Comparison of ENCODE assay signal across 14 cellular contexts in the genomic region with DNA sequence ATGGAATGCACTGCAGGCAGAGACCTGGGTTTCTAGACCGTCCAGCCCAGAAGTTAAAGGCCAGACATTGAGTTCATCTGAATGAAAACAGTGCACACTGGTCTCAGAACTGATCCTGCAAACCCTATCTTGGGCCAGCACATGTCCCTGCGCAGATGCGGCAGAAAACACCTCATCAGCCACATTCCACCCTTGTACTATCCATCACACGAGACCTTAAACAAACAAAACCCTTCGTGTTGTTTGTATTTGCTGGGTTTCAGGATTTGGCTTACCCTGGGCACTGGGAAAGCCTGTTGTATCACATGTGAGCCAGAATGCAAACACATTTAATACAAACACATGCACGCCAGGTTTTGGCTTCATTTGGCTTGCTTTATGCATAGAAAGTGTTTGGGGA. TPM values are rescaled to one million over a fixed set of nuclear protein-coding genes. Genes with fewer than 3 reads are reported as not detected.
A peak's percentile ranks its signal among the peaks of the same experiment; 100 is the strongest.
DNase-seq lines count a peak whose midpoint lies in the region; ATAC-seq and TF ChIP-seq lines count a peak whose summit lies in the region.
"Had no signal": no experiment of that assay in that cellular context is flagged by ENCODE, and none has a peak within 500 bp of the region (broad histone marks: within the 10 kb centered on the region; RNA-seq: fewer than 3 reads in every experiment).

No MANE protein-coding gene starts in this region.

- H3K36me3 Mint-ChIP-seq in T-helper 2 cell treated with Interferon-gamma antibody and Interleukin-4, amounts not matched to agents 5 μg/mL and 100 μg/mL, for 36 hours (ENCODE audit: low read depth) = peaks cover 75% of the 10 kb centered on the region
- no peaks in the 10 kb centered on the region for H3K36me3 Mint-ChIP-seq in IgD-negative memory B cell
- peaks cover 84% of the 10 kb centered on the region for H3K36me3 Mint-ChIP-seq in activated T-helper 2 cell treated with anti-CD3 and anti-CD28 coated beads, Interferon-gamma antibody, Interleukin-2, Interleukin-4, amounts not matched to agents 10 μg/mL and 5 μg/mL and 100 μg/mL, durations not matched to agents 14 hours and 24 hours and 36 hours (ENCODE audit: low read depth)
- peaks cover 31% of the 10 kb centered on the region for H3K36me3 Mint-ChIP-seq in natural killer cell treated with Interleukin-12 subunit alpha and Interleukin-12 subunit beta and Interleukin-15 and Interleukin-18, amount 100 ng/mL, for 72 hours

- no peaks in the 10 kb centered on the region for H3K27me3 ChIP-seq in uterus
- H3K27me3 ChIP-seq: spleen had no signal

- no peak for ATAC-seq in natural killer cell treated with Interleukin-12 subunit alpha and Interleukin-12 subunit beta and Interleukin-15 and Interleukin-18, amount 100 ng/mL, for 72 hours
- ATAC-seq in HG02973 (IDR thresholded peaks at IDR 0.05; ENCODE audit: unreplicated experiment) (no peak), GM21390 (IDR thresholded peaks at IDR 0.05; ENCODE audit: unreplicated experiment) (no peak)
- ATAC-seq: HCT116 had no signal

- no peak overlapping the region for H3K4me3 Mint-ChIP-seq in T-helper 2 cell treated with Interferon-gamma antibody and Interleukin-4, amounts not matched to agents 5 μg/mL and 100 μg/mL, for 36 hours
- H3K4me3 Mint-ChIP-seq in IgD-negative memory B cell = peak overlapping the region in 1 of 4 donors; percentile 39
- no peak overlapping the region for H3K4me3 Mint-ChIP-seq in activated T-helper 2 cell treated with anti-CD3 and anti-CD28 coated beads, Interferon-gamma antibody, Interleukin-2, Interleukin-4, amounts not matched to agents 10 μg/mL and 5 μg/mL and 100 μg/mL, durations not matched to agents 14 hours and 24 hours and 36 hours (ENCODE audit: low read depth)
- no peak overlapping the region for H3K4me3 Mint-ChIP-seq in natural killer cell treated with Interleukin-12 subunit alpha and Interleukin-12 subunit beta and Interleukin-15 and Interleukin-18, amount 100 ng/mL, for 72 hours

- H3K27ac Mint-ChIP-seq in T-helper 2 cell treated with Interferon-gamma antibody and Interleukin-4, amounts not matched to agents 5 μg/mL and 100 μg/mL, for 36 hours = peak overlapping the region; percentile 24
- peak overlapping the region; percentile 8 to 94 (median 91) for H3K27ac Mint-ChIP-seq in IgD-negative memory B cell
- peak overlapping the region; percentile 48 for H3K27ac Mint-ChIP-seq in activated T-helper 2 cell treated with anti-CD3 and anti-CD28 coated beads, Interferon-gamma antibody, Interleukin-2, Interleukin-4, amounts not matched to agents 10 μg/mL and 5 μg/mL and 100 μg/mL, durations not matched to agents 14 hours and 24 hours and 36 hours
- H3K27ac Mint-ChIP-seq in natural killer cell treated with Interleukin-12 subunit alpha and Interleukin-12 subunit beta and Interleukin-15 and Interleukin-18, amount 100 ng/mL, for 72 hours = peak overlapping the region; percentile 95 to 98

- TF ChIP-seq CTCF in uterus (IDR thresholded peaks at IDR 0.05) = no peak

- intact Hi-C loops in activated T-helper 2 cell treated with anti-CD3 and anti-CD28 coated beads, Interferon-gamma antibody, Interleukin-2, Interleukin-4, amounts not matched to agents 10 μg/mL and 5 μg/mL and 100 μg/mL, durations not matched to agents 14 hours and 24 hours and 36 hours (cut with micrococcal nuclease) = no loop called here
- intact Hi-C loops in uterus (cut with DNase I; ENCODE audit: low total_unique reads) = loop anchor here (10.0 kb wide), 1 partner anchor 100 kb away; no protein-coding TSS in a partner anchor

- H3K4me1 Mint-ChIP-seq in T-helper 2 cell treated with Interferon-gamma antibody and Interleukin-4, amounts not matched to agents 5 μg/mL and 100 μg/mL, for 36 hours (ENCODE audit: low read depth) = peaks cover 61% of the 10 kb centered on the region
- peaks cover 51 to 68% (median 53%) of the 10 kb centered on the region in 3 donors for H3K4me1 Mint-ChIP-seq in IgD-negative memory B cell
- peaks cover 58% of the 10 kb centered on the region for H3K4me1 Mint-ChIP-seq in activated T-helper 2 cell treated with anti-CD3 and anti-CD28 coated beads, Interferon-gamma antibody, Interleukin-2, Interleukin-4, amounts not matched to agents 10 μg/mL and 5 μg/mL and 100 μg/mL, durations not matched to agents 14 hours and 24 hours and 36 hours (ENCODE audit: low read depth)
- H3K4me1 Mint-ChIP-seq in natural killer cell treated with Interleukin-12 subunit alpha and Interleukin-12 subunit beta and Interleukin-15 and Interleukin-18, amount 100 ng/mL, for 72 hours (ENCODE audit: low read depth in 2 of 2) = peaks cover 77 to 84% of the 10 kb centered on the region in 2 donors

- no peak for TF ChIP-seq POLR2A in uterus (IDR thresholded peaks at IDR 0.05)

- H3K9me3 ChIP-seq in uterus = no peaks in the 10 kb centered on the region
- H3K9me3 ChIP-seq: spleen had no signal

- no peaks in the 10 kb centered on the region for H3K27me3 Mint-ChIP-seq in T-helper 2 cell treated with Interferon-gamma antibody and Interleukin-4, amounts not matched to agents 5 μg/mL and 100 μg/mL, for 36 hours (ENCODE audit: low read depth)
- no peaks in the 10 kb centered on the region for H3K27me3 Mint-ChIP-seq in IgD-negative memory B cell
- no peaks in the 10 kb centered on the region for H3K27me3 Mint-ChIP-seq in activated T-helper 2 cell treated with anti-CD3 and anti-CD28 coated beads, Interferon-gamma antibody, Interleukin-2, Interleukin-4, amounts not matched to agents 10 μg/mL and 5 μg/mL and 100 μg/mL, durations not matched to agents 14 hours and 24 hours and 36 hours (ENCODE audit: low read depth)
- H3K27me3 Mint-ChIP-seq in natural killer cell treated with Interleukin-12 subunit alpha and Interleukin-12 subunit beta and Interleukin-15 and Interleukin-18, amount 100 ng/mL, for 72 hours = no peaks in the 10 kb centered on the region

- no peaks in the 10 kb centered on the region for H3K9me3 Mint-ChIP-seq in T-helper 2 cell treated with Interferon-gamma antibody and Interleukin-4, amounts not matched to agents 5 μg/mL and 100 μg/mL, for 36 hours
- H3K9me3 Mint-ChIP-seq in IgD-negative memory B cell = no peaks in the 10 kb centered on the region
- H3K9me3 Mint-ChIP-seq in activated T-helper 2 cell treated with anti-CD3 and anti-CD28 coated beads, Interferon-gamma antibody, Interleukin-2, Interleukin-4, amounts not matched to agents 10 μg/mL and 5 μg/mL and 100 μg/mL, durations not matched to agents 14 hours and 24 hours and 36 hours = no peaks in the 10 kb centered on the region
- H3K9me3 Mint-ChIP-seq in natural killer cell treated with Interleukin-12 subunit alpha and Interleukin-12 subunit beta and Interleukin-15 and Interleukin-18, amount 100 ng/mL, for 72 hours = no peaks in the 10 kb centered on the region

- DNase-seq in T-helper 2 cell treated with Interferon-gamma antibody and Interleukin-4, amounts not matched to agents 5 μg/mL and 100 μg/mL, for 36 hours (ENCODE audit: low spot score) = no peak
- DNase-seq in T-helper 2 cell = no peak
- no peak for DNase-seq in activated T-helper 2 cell treated with anti-CD3 and anti-CD28 coated beads, Interferon-gamma antibody, Interleukin-2, Interleukin-4, amounts not matched to agents 10 μg/mL and 5 μg/mL and 100 μg/mL, durations not matched to agents 14 hours and 24 hours and 36 hours (ENCODE audit: low spot score)
- DNase-seq in natural killer cell treated with Interleukin-12 subunit alpha and Interleukin-12 subunit beta and Interleukin-15 and Interleukin-18, amount 100 ng/mL, for 72 hours (ENCODE audit: low spot score) = no peak
- DNase-seq in uterus = no peak
- DNase-seq: activated T-cell treated with anti-CD3 and anti-CD28 coated beads, Interleukin-2, amount 50 U/mL, for 1 hour; occipital lobe; spleen had no signal

- H3K4me1 ChIP-seq in uterus = peaks cover 0 to 9% of the 10 kb centered on the region in 2 donors

- no peak overlapping the region for H3K27ac ChIP-seq in uterus
- H3K27ac ChIP-seq: HL-60, SK-N-MC had no signal

- no peaks in the 10 kb centered on the region for H3K36me3 ChIP-seq in uterus

- no peak overlapping the region for H3K4me3 ChIP-seq in uterus
- H3K4me3 ChIP-seq: SK-N-MC, spleen had no signal

RNA-seq across cellular contexts. Expression of a gene that starts 12.5 kb away (rescaled TPM):
- polyA plus RNA-seq in IgD-negative memory B cell = 120 TPM
- total RNA-seq in activated T-helper 2 cell treated with anti-CD3 and anti-CD28 coated beads, Interferon-gamma antibody, Interleukin-2, Interleukin-4, amounts not matched to agents 10 μg/mL and 5 μg/mL and 100 μg/mL, durations not matched to agents 14 hours and 24 hours and 36 hours = 281 and 287 TPM in 2 replicates
- total RNA-seq in natural killer cell treated with Interleukin-12 subunit alpha and Interleukin-12 subunit beta and Interleukin-15 and Interleukin-18, amount 100 ng/mL, for 72 hours = 100 to 1,000 TPM; 284 to 319 TPM
- 10 to 100 TPM; 12.3 to 61.9 (median 26.3) TPM for total RNA-seq in uterus

Comparison
In these comparisons a context has a peak if more than half of its experiments do, and no peak if none do; other contexts are left out.
1. H3K27ac Mint-ChIP-seq: peak in every context shown above with its lines; median percentile 96 in natural killer cell treated with Interleukin-12 subunit alpha and Interleukin-12 subunit beta and Interleukin-15 and Interleukin-18, amount 100 ng/mL, for 72 hours; 91 in IgD-negative memory B cell; 48 in activated T-helper 2 cell treated with anti-CD3 and anti-CD28 coated beads, Interferon-gamma antibody, Interleukin-2, Interleukin-4, amounts not matched to agents 10 μg/mL and 5 μg/mL and 100 μg/mL, durations not matched to agents 14 hours and 24 hours and 36 hours; 24 in T-helper 2 cell treated with Interferon-gamma antibody and Interleukin-4, amounts not matched to agents 5 μg/mL and 100 μg/mL, for 36 hours.